ENCODE assay signal across 8 cellular contexts in the genomic region with DNA sequence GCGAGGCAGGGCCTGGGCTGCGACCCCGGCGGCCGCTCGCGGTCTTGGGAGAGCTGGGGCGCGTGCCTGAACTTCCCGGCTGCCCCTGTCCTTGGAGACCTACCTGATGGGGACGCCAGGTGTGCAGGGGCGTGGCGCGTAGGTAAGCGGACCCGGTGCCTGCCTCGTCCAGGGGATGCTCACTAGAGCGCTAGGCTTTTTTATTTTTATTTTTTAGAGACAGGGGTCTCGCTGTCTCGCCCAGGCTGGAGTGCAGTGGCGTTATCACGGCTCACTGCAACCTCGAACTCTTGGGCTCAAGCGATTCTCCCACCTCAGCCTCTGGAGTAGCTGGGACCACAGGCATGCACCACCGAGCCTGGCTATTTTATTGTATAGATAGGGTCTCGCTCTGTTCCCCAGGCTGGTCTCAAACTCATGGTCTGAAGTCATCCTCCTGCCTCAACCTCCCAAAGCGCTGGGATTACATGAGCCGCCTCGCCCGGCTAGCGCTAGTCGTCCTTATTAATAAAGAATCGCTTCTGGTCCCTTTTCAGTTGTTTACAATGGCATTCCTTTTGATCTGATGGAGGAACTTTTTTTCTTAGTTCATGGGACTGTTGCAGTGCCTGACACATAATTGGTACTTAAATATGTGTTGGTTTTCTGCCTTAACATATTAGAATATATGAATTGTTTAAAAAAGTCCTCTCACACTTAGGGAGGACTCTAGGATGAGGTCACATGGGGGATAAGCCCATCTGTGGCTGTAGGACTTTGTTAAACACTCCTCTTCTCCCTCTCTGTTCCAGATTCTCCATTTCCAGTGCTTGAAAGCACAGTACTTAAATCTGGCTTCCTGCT. TPM values are rescaled to one million over a fixed set of nuclear protein-coding genes. Genes with fewer than 3 reads are reported as not detected.
DNase-seq lines count a peak whose midpoint lies in the region; ATAC-seq and TF ChIP-seq lines count a peak whose summit lies in the region.

No MANE protein-coding gene starts in this region.

- H3K4me1 ChIP-seq in colonic mucosa, result no peaks in the 10 kb centered on the region

- no peaks in the 10 kb centered on the region for H3K9me3 ChIP-seq in colonic mucosa

- H3K27ac ChIP-seq in colonic mucosa, result peak overlapping the region; percentile 99

- H3K9me3 Mint-ChIP-seq in natural killer cell, result no peaks in the 10 kb centered on the region

- intact Hi-C loops in colonic mucosa (cut with DNase I) (loop anchor here (10.0 kb wide), 1 partner anchor 62 kb away; the partner anchor contains the start of gene ZNF507), natural killer cell (cut with micrococcal nuclease) (no loop called here)

- no peaks in the 10 kb centered on the region for H3K36me3 ChIP-seq in colonic mucosa

- H3K27me3 Mint-ChIP-seq in natural killer cell (ENCODE audit: low read depth in 2 of 2), result no peaks in the 10 kb centered on the region

- DNase-seq in NCI-H510A (lab: John Stamatoyannopoulos, UW) (peak; percentile 56), colonic mucosa (no peak), natural killer cell (no peak), putamen (ENCODE audit: low spot score) (no peak)
- no peak for DNase-seq in stimulated activated naive CD4-positive, alpha-beta T cell treated with Interleukin-2 at 50 U/mL for 16 hours (lab: John Stamatoyannopoulos, UW)
- no peak for DNase-seq in effector CD4-positive, alpha-beta T cell

- no peak for TF ChIP-seq CTCF in colonic mucosa (IDR thresholded peaks at IDR 0.05)
- no peak for TF ChIP-seq CTCF in natural killer cell (IDR thresholded peaks at IDR 0.05)

- H3K36me3 Mint-ChIP-seq in natural killer cell, result no peaks in the 10 kb centered on the region

- H3K4me1 Mint-ChIP-seq in natural killer cell, result peaks cover 13 to 18% of the 10 kb centered on the region in 2 donors

- no peak for ATAC-seq in natural killer cell
- ATAC-seq in HG03354 (IDR thresholded peaks at IDR 0.05; ENCODE audit: poor library complexity, severe bottlenecking, unreplicated experiment), result no peak

- H3K4me3 ChIP-seq in GM08714 (ENCODE audit: low read length) (peak overlapping the region; percentile 88), colonic mucosa (peak overlapping the region; percentile 88)

- H3K9ac ChIP-seq in colonic mucosa (ENCODE audit: low read depth in 2 of 2, low read length in 2 of 2), result peak overlapping the region; percentile 55 to 81

- H3K27me3 ChIP-seq in colonic mucosa, result no peaks in the 10 kb centered on the region

- peak overlapping the region; percentile 78 to 87 for H3K27ac Mint-ChIP-seq in natural killer cell

- H3K4me3 Mint-ChIP-seq in natural killer cell, result peak overlapping the region; percentile 87

RNA-seq across cellular contexts. Expression of gene DPY19L3, which starts 0.8 kb away (rescaled TPM):
- total RNA-seq in colonic mucosa (10 to 100 TPM; 12.1 to 13.6 TPM), natural killer cell (10 to 100 TPM; 26.7 to 28.1 (median 27.6) TPM)
